In genomic region chr2:239095475-239095874, GRCh38 we compare ENCODE assay signal across 2 cellular contexts.
TF ChIP-seq lines count a peak whose summit lies in the region.

No MANE protein-coding gene starts in this region.

TF ChIP-seq in HEK293, 187 proteins besides CTCF, POLR2A, EP300 and RAD21 (continued from another document):
- TF ChIP-seq PRDM4 (tag by site-specific recombination; IDR thresholded peaks at IDR 0.05), result peak; percentile 72
- TF ChIP-seq ZNF555 (tag by site-specific recombination; conservative IDR thresholded peaks at IDR 0.05), result no peak
- TF ChIP-seq HIC1 (tag by site-specific recombination; IDR thresholded peaks at IDR 0.05), result no peak
TF ChIP-seq in HEK293: peak in this region for 1.

TF ChIP-seq in H1, 55 proteins besides CTCF, POLR2A, EP300 and RAD21 (continued from another document):
- TF ChIP-seq ZNF274 (IDR thresholded peaks at IDR 0.05; ENCODE audit: borderline replicate concordance, extremely low read depth, low read length), result no peak
- TF ChIP-seq POU5F1 (IDR thresholded peaks at IDR 0.05; ENCODE audit: low read depth, low read length), result no peak
- TF ChIP-seq FOSL1 (IDR thresholded peaks at IDR 0.05; ENCODE audit: insufficient read depth, low read depth, low read length), result no peak
- no peak for TF ChIP-seq RFX5 (IDR thresholded peaks at IDR 0.05; ENCODE audit: borderline replicate concordance, low read depth, low read length)
- TF ChIP-seq PHF8 (conservative IDR thresholded peaks at IDR 0.05; ENCODE audit: low read depth, low read length), result no peak
